ENCODE assay signal across 17 cellular contexts in genomic region chr13:112509190-112509589, GRCh38.
"Had no signal": no experiment of that assay in that cellular context is flagged by ENCODE, and none has a peak within 500 bp of the region (broad histone marks: within the 10 kb centered on the region; RNA-seq: fewer than 3 reads in every experiment).

No MANE protein-coding gene starts in this region.

- DNase-seq: activated CD4-positive, alpha-beta T cell treated with anti-CD3 and anti-CD28 coated beads for 1 hour; activated gamma-delta T cell treated with Interleukin-2 at 50 U/mL for 16 hours; activated T-cell treated with anti-CD3 and anti-CD28 coated beads, Interleukin-2, amount 50 U/mL, for 1 hour; aorta; cerebellar nuclear complex; cortex of kidney; heart left ventricle; left colon; stimulated activated naive CD4-positive, alpha-beta T cell; T-cell; WERI-Rb-1 had no signal

- H3K27ac Mint-ChIP-seq: activated naive CD4-positive, alpha-beta T cell treated with anti-CD3 and anti-CD28 coated beads, Interleukin-2, amount 50 U/mL, for 24 hours; nephron; T-cell; T-helper 2 cell treated with Interferon-gamma antibody and Interleukin-4, amounts not matched to agents 5 μg/mL and 100 μg/mL, for 36 hours had no signal

- H3K27me3 Mint-ChIP-seq: activated naive CD4-positive, alpha-beta T cell treated with anti-CD3 and anti-CD28 coated beads, Interleukin-2, amount 50 U/mL, for 24 hours; T-cell had no signal

- H3K9me3 ChIP-seq: heart left ventricle, right lobe of liver, testis had no signal

- H3K27ac ChIP-seq: heart left ventricle, right lobe of liver, skin epidermis, testis, WERI-Rb-1 had no signal

- H3K4me1 Mint-ChIP-seq: activated naive CD4-positive, alpha-beta T cell treated with anti-CD3 and anti-CD28 coated beads, Interleukin-2, amount 50 U/mL, for 24 hours; T-cell had no signal

- H3K4me3 Mint-ChIP-seq: activated naive CD4-positive, alpha-beta T cell treated with anti-CD3 and anti-CD28 coated beads, Interleukin-2, amount 50 U/mL, for 24 hours; nephron; T-cell; T-helper 2 cell treated with Interferon-gamma antibody and Interleukin-4, amounts not matched to agents 5 μg/mL and 100 μg/mL, for 36 hours had no signal

- ATAC-seq: T-cell had no signal

- H3K9me3 Mint-ChIP-seq: activated naive CD4-positive, alpha-beta T cell treated with anti-CD3 and anti-CD28 coated beads, Interleukin-2, amount 50 U/mL, for 24 hours; nephron; T-cell; T-helper 2 cell treated with Interferon-gamma antibody and Interleukin-4, amounts not matched to agents 5 μg/mL and 100 μg/mL, for 36 hours had no signal

- H3K4me1 ChIP-seq: heart left ventricle, right lobe of liver, testis had no signal

- H3K27me3 ChIP-seq: heart left ventricle, right lobe of liver, testis had no signal

- H3K4me3 ChIP-seq: heart left ventricle, right lobe of liver, skin epidermis, testis had no signal
